8 cellular contexts compared by ENCODE assay signal in genomic region chr3:158539414-158540014, GRCh38. TPM values are rescaled to one million over a fixed set of nuclear protein-coding genes. Genes with fewer than 3 reads are reported as not detected.
DNase-seq lines count a peak whose midpoint lies in the region; ATAC-seq and TF ChIP-seq lines count a peak whose summit lies in the region.

No MANE protein-coding gene starts in this region.

- no peak for DNase-seq in Right ventricle myocardium superior
- no peak for DNase-seq in Right ventricle myocardium inferior (ENCODE audit: missing footprints)
- DNase-seq in NCI-H82 treated with DMSO at 0.1 percent for 48 hours (lab: John Stamatoyannopoulos, UW; ENCODE audit: unreplicated experiment): peak; percentile 20
- peak; percentile 61 for DNase-seq in activated CD8-positive, alpha-beta memory T cell treated with anti-CD3 and anti-CD28 coated beads, Interleukin-2, amount 50 U/mL, for 48 hours
- DNase-seq in foreskin keratinocyte: peak in 1 of 2 donors; percentile 19
- peak; percentile 51 for DNase-seq in renal cortical epithelial cell (ENCODE audit: low read depth)

- no peaks in the 10 kb centered on the region for H3K4me1 ChIP-seq in foreskin keratinocyte

- intact Hi-C loops in Right ventricle myocardium superior (cut with DNase I): no loop called here
- intact Hi-C loops in Right ventricle myocardium inferior (cut with DNase I): loop anchor here (5.0 to 10.0 kb wide), 3 partner anchors 33 to 103 kb away; partner anchors contain the start of genes GFM1 and MLF1

- peak; percentile 70 for TF ChIP-seq CTCF in foreskin keratinocyte (conservative IDR thresholded peaks at IDR 0.05)

- peak; percentile 82 for ATAC-seq in Right ventricle myocardium superior (ENCODE audit: poor library complexity)
- ATAC-seq in Right ventricle myocardium inferior: no peak
- peak; percentile 57 for ATAC-seq in HG03460 (IDR thresholded peaks at IDR 0.05; ENCODE audit: unreplicated experiment)
- ATAC-seq in foreskin keratinocyte: peak; percentile 53
- ATAC-seq in GM21447 (IDR thresholded peaks at IDR 0.05; ENCODE audit: unreplicated experiment): no peak

- H3K27me3 ChIP-seq in foreskin keratinocyte: no peaks in the 10 kb centered on the region

- H3K27ac ChIP-seq in foreskin keratinocyte: no peak overlapping the region

RNA-seq across cellular contexts. Expression of gene MLF1, which starts 31.5 kb away (rescaled TPM):
- total RNA-seq in Right ventricle myocardium superior (212 TPM), Right ventricle myocardium inferior (191 TPM), foreskin keratinocyte (11.1 and 11.6 TPM in 2 replicates), renal cortical epithelial cell (21.4 and 31.4 TPM in 2 replicates)
- polyA plus RNA-seq in foreskin keratinocyte: 11.4 and 11.6 TPM in 2 replicates

Comparison
In these comparisons a context has a peak if more than half of its experiments do, and no peak if none do; other contexts are left out.
1. ATAC-seq: peak in Right ventricle myocardium superior (single experiment), HG03460 (single experiment) and foreskin keratinocyte (single experiment); none in Right ventricle myocardium inferior (single experiment) and GM21447 (single experiment).
2. DNase-seq: peak in NCI-H82 treated with DMSO at 0.1 percent for 48 hours (single experiment), activated CD8-positive, alpha-beta memory T cell treated with anti-CD3 and anti-CD28 coated beads, Interleukin-2, amount 50 U/mL, for 48 hours (single experiment) and renal cortical epithelial cell (single experiment); none in Right ventricle myocardium superior (single experiment) and Right ventricle myocardium inferior (single experiment).